32 cellular contexts compared by ENCODE assay signal in genomic region chr6:138482816-138483215, GRCh38.
"Had no signal": no experiment of that assay in that cellular context is flagged by ENCODE, and none has a peak within 500 bp of the region (broad histone marks: within the 10 kb centered on the region; RNA-seq: fewer than 3 reads in every experiment).

No MANE protein-coding gene starts in this region.

- H3K9me3 Mint-ChIP-seq: activated CD4-positive, alpha-beta T cell treated with anti-CD3 and anti-CD28 coated beads, Interleukin-2, amount 10 ng/mL, durations not matched to agents 7 days and 5 days; activated naive CD4-positive, alpha-beta T cell treated with anti-CD3 and anti-CD28 coated beads, Interleukin-2, amount 50 U/mL, for 24 hours; activated naive CD8-positive, alpha-beta T cell treated with anti-CD3 and anti-CD28 coated beads, Interleukin-2, amount 10 ng/mL, durations not matched to agents 7 days and 5 days; activated T-cell treated with anti-CD3 and anti-CD28 coated beads, Interleukin-2, amount 50 U/mL, for 24 hours; activated T-helper 2 cell treated with anti-CD3 and anti-CD28 coated beads, Interferon-gamma antibody, Interleukin-2, Interleukin-4, amounts not matched to agents 10 μg/mL and 5 μg/mL and 100 μg/mL, durations not matched to agents 14 hours and 24 hours and 36 hours; T-helper 1 cell treated with Interleukin-12 subunit alpha and Interleukin-12 subunit beta and Interleukin-4 antibody, amounts not matched to agents 30 μg/mL and 1 μg/mL, for 36 hours; T-helper 2 cell treated with Interferon-gamma antibody and Interleukin-4, amounts not matched to agents 5 μg/mL and 100 μg/mL, for 36 hours; WTC11 had no signal

- H3K4me3 Mint-ChIP-seq: activated CD4-positive, alpha-beta T cell treated with anti-CD3 and anti-CD28 coated beads for 36 hours; activated CD4-positive, alpha-beta T cell treated with anti-CD3 and anti-CD28 coated beads, Interleukin-2, amount 10 ng/mL, durations not matched to agents 7 days and 5 days; activated CD8-positive, alpha-beta T cell treated with anti-CD3 and anti-CD28 coated beads, Interleukin-2, amount 10 ng/mL, durations not matched to agents 7 days and 5 days; activated naive CD4-positive, alpha-beta T cell treated with anti-CD3 and anti-CD28 coated beads, Interleukin-2, amount 50 U/mL, for 24 hours; activated naive CD8-positive, alpha-beta T cell treated with anti-CD3 and anti-CD28 coated beads, Interleukin-2, amount 10 ng/mL, durations not matched to agents 7 days and 5 days; activated T-cell treated with anti-CD3 and anti-CD28 coated beads, Interleukin-2, amount 50 U/mL, for 24 hours; T-helper 1 cell treated with Interleukin-12 subunit alpha and Interleukin-12 subunit beta and Interleukin-4 antibody, amounts not matched to agents 30 μg/mL and 1 μg/mL, for 36 hours; T-helper 2 cell treated with Interferon-gamma antibody and Interleukin-4, amounts not matched to agents 5 μg/mL and 100 μg/mL, for 36 hours; WTC11 had no signal

- H3K27me3 Mint-ChIP-seq: activated CD4-positive, alpha-beta T cell treated with anti-CD3 and anti-CD28 coated beads for 36 hours had no signal

- ATAC-seq: activated CD4-positive, alpha-beta T cell treated with anti-CD3 and anti-CD28 coated beads for 36 hours; activated CD4-positive, CD25-positive, alpha-beta regulatory T cell treated with anti-CD3 and anti-CD28 coated beads, Interleukin-2, amount 50 U/mL, for 24 hours; activated CD8-positive, alpha-beta T cell treated with anti-CD3 and anti-CD28 coated beads, Interleukin-2, amount 10 ng/mL, durations not matched to agents 7 days and 5 days; K562; PC-3; WTC11 had no signal

- H3K4me1 ChIP-seq: ascending aorta had no signal

- H3K27ac ChIP-seq: ascending aorta, Peyer's patch, SJSA1 had no signal

- H3K4me2 ChIP-seq: SK-N-SH had no signal

- H3K4me1 Mint-ChIP-seq: activated CD4-positive, alpha-beta T cell treated with anti-CD3 and anti-CD28 coated beads for 36 hours; activated CD4-positive, alpha-beta T cell treated with anti-CD3 and anti-CD28 coated beads, Interleukin-2, amount 10 ng/mL, durations not matched to agents 7 days and 5 days; activated naive CD4-positive, alpha-beta T cell treated with anti-CD3 and anti-CD28 coated beads, Interleukin-2, amount 50 U/mL, for 24 hours had no signal

- H3K9me3 ChIP-seq: ascending aorta, Peyer's patch, SJSA1, SK-N-SH had no signal

- H3K27ac Mint-ChIP-seq: activated CD4-positive, alpha-beta T cell treated with anti-CD3 and anti-CD28 coated beads for 36 hours; activated CD4-positive, alpha-beta T cell treated with anti-CD3 and anti-CD28 coated beads, Interleukin-2, amount 10 ng/mL, durations not matched to agents 7 days and 5 days; activated CD8-positive, alpha-beta T cell treated with anti-CD3 and anti-CD28 coated beads, Interleukin-2, amount 10 ng/mL, durations not matched to agents 7 days and 5 days; activated naive CD4-positive, alpha-beta T cell treated with anti-CD3 and anti-CD28 coated beads, Interleukin-2, amount 50 U/mL, for 24 hours; activated naive CD8-positive, alpha-beta T cell treated with anti-CD3 and anti-CD28 coated beads, Interleukin-2, amount 10 ng/mL, durations not matched to agents 7 days and 5 days; activated T-cell treated with anti-CD3 and anti-CD28 coated beads, Interleukin-2, amount 50 U/mL, for 24 hours; activated T-helper 2 cell treated with anti-CD3 and anti-CD28 coated beads, Interferon-gamma antibody, Interleukin-2, Interleukin-4, amounts not matched to agents 10 μg/mL and 5 μg/mL and 100 μg/mL, durations not matched to agents 14 hours and 24 hours and 36 hours; T-helper 1 cell treated with Interleukin-12 subunit alpha and Interleukin-12 subunit beta and Interleukin-4 antibody, amounts not matched to agents 30 μg/mL and 1 μg/mL, for 36 hours; T-helper 2 cell treated with Interferon-gamma antibody and Interleukin-4, amounts not matched to agents 5 μg/mL and 100 μg/mL, for 36 hours had no signal

- DNase-seq: activated CD4-positive, alpha-beta T cell treated with anti-CD3 and anti-CD28 coated beads for 36 hours; activated CD4-positive, alpha-beta T cell treated with anti-CD3 and anti-CD28 coated beads, Interleukin-2, amount 10 ng/mL, durations not matched to agents 7 days and 5 days; activated CD4-positive, alpha-beta T cell treated with anti-CD3 and anti-CD28 coated beads, Interleukin-2, amount 50 U/mL, for 48 hours; activated CD8-positive, alpha-beta T cell treated with anti-CD3 and anti-CD28 coated beads, Interleukin-2, amount 10 ng/mL, durations not matched to agents 7 days and 5 days; activated gamma-delta T cell; activated naive CD4-positive, alpha-beta T cell treated with Interleukin-2 at 50 U/mL for 16 hours; activated naive CD8-positive, alpha-beta T cell treated with anti-CD3 and anti-CD28 coated beads, Interleukin-2, amount 10 ng/mL, durations not matched to agents 7 days and 5 days; activated T-cell treated with anti-CD3 and anti-CD28 coated beads, Interleukin-2, amount 50 U/mL, for 24 hours; amygdala; NCI-H1048; NCI-H1105 treated with DMSO at 0.1 percent for 48 hours; NCI-H1436; NCI-H1694; NCI-H1930; NCI-H2081 treated with DMSO at 0.1 percent for 48 hours; NCI-H345; NCI-H524 treated with DMSO at 0.1 percent for 48 hours; NK-92 treated with Interleukin-12 subunit alpha and Interleukin-12 subunit beta, amount 100 ng/mL, for 24 hours; PC-3; Peyer's patch; RPMI8226; SHP77 treated with DMSO at 0.1 percent for 48 hours; SK-N-SH had no signal

- H3K36me3 ChIP-seq: ascending aorta, Peyer's patch had no signal

- H3K9ac ChIP-seq: SK-N-SH had no signal

- H3K27me3 ChIP-seq: ascending aorta, Peyer's patch, SJSA1 had no signal

- H3K36me3 Mint-ChIP-seq: activated naive CD4-positive, alpha-beta T cell treated with anti-CD3 and anti-CD28 coated beads, Interleukin-2, amount 50 U/mL, for 24 hours; activated naive CD8-positive, alpha-beta T cell treated with anti-CD3 and anti-CD28 coated beads, Interleukin-2, amount 10 ng/mL, durations not matched to agents 7 days and 5 days; WTC11 had no signal

- H3K4me3 ChIP-seq: ascending aorta, K562, Peyer's patch, SJSA1 had no signal
